Comparison of ENCODE assay signal across 1 cellular context in the genomic region with DNA sequence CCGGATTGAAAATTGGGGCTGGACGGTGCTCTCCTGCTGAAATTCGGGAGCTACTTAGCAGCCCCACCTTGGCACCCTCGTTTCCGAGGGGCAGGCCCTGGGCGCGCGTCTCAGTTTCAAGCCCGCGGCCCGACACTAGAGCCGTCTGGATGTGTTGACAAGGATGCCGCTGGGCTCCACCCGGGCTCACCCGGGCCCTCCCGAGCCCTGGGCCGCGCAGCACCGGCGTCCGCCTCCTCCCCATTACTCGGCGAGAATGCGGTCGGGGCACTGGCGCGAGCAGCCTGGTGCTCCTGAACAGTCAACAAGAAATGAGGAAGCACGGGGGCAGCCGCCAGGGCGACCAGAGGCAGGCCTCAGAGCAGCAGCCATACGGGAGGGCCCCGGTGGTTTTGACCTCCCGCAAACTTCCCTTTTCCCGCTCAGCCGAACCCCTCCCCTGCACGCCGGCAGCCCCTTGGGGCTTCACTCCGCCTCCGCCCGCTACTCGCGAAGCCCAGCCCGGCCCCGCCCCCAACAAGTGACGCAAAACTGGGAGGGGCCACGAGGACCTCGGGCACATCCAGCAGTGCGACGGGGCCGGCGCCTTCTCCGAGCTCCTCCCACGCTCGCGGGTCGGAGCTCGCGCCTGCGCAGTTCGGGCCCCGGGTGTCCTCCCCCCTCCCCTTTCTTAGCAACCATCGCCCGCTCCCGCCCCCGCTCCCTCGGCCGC.
TF ChIP-seq lines count a peak whose summit lies in the region.

No MANE protein-coding gene starts in this region.

TF ChIP-seq in HepG2, 621 proteins besides CTCF, POLR2A, EP300 and RAD21 (continued from another document and continues in another):
- TF ChIP-seq ZNF496 (CRISPR knock-in tag; IDR thresholded peaks at IDR 0.05; ENCODE audit: insufficient replicate concordance) (no peak), TAF15 (IDR thresholded peaks at IDR 0.05; ENCODE audit: low read depth, low read length, poor library complexity, severe bottlenecking) (peak; percentile 37), KDM5A (IDR thresholded peaks at IDR 0.05; ENCODE audit: borderline replicate concordance, low read length) (peak; percentile 74; the same call in 1 of the 2 replicates), RBM39 (IDR thresholded peaks at IDR 0.05; ENCODE audit: low read depth, low read length, poor library complexity, severe bottlenecking) (peak; percentile 88), ZNF367 (CRISPR knock-in tag; IDR thresholded peaks at IDR 0.05; ENCODE audit: borderline replicate concordance) (no peak; the same call in 1 of the 2 replicates), HHEX (CRISPR knock-in tag; IDR thresholded peaks at IDR 0.05) (no peak), ZNF724P (CRISPR knock-in tag; IDR thresholded peaks at IDR 0.05; ENCODE audit: borderline replicate concordance) (peak; percentile 80; the same call in 1 of the 2 replicates), NFIC (IDR thresholded peaks at IDR 0.05; ENCODE audit: low read length) (no peak), SATB2 (CRISPR knock-in tag; IDR thresholded peaks at IDR 0.05) (no peak), ZNF446 (CRISPR knock-in tag; IDR thresholded peaks at IDR 0.05) (peak; percentile 91), NR2C2 (CRISPR knock-in tag; IDR thresholded peaks at IDR 0.05; ENCODE audit: borderline replicate concordance) (peak; percentile 56; the same call in 1 of the 2 replicates), ZNF781 (CRISPR knock-in tag; IDR thresholded peaks at IDR 0.05; ENCODE audit: borderline replicate concordance, not compliant biosample characterization) (peak; percentile 92), MAZ (IDR thresholded peaks at IDR 0.05; ENCODE audit: borderline replicate concordance, low read depth, low read length) (peak; percentile 85; the same call in 1 of the 2 replicates), MAZ (CRISPR knock-in tag; IDR thresholded peaks at IDR 0.05; ENCODE audit: low read depth) (peak; percentile 94), ZMAT3 (CRISPR knock-in tag; conservative IDR thresholded peaks at IDR 0.05) (peak; percentile 92), ZNF720 (CRISPR knock-in tag; IDR thresholded peaks at IDR 0.05) (no peak), CHD2 (IDR thresholded peaks at IDR 0.05; ENCODE audit: low read depth, low read length) (0 out of 2 replicates have a peak, but pooled peaks have one; percentile 7), ZNF121 (CRISPR knock-in tag; IDR thresholded peaks at IDR 0.05) (peak; percentile 26; the same call in 1 of the 2 replicates), KAT7 (CRISPR knock-in tag; IDR thresholded peaks at IDR 0.05; ENCODE audit: borderline replicate concordance) (peak; percentile 91; the same call in 1 of the 2 replicates), ZNF83 (CRISPR knock-in tag; IDR thresholded peaks at IDR 0.05; ENCODE audit: borderline replicate concordance) (no peak)
- TF ChIP-seq, protein P1, sequence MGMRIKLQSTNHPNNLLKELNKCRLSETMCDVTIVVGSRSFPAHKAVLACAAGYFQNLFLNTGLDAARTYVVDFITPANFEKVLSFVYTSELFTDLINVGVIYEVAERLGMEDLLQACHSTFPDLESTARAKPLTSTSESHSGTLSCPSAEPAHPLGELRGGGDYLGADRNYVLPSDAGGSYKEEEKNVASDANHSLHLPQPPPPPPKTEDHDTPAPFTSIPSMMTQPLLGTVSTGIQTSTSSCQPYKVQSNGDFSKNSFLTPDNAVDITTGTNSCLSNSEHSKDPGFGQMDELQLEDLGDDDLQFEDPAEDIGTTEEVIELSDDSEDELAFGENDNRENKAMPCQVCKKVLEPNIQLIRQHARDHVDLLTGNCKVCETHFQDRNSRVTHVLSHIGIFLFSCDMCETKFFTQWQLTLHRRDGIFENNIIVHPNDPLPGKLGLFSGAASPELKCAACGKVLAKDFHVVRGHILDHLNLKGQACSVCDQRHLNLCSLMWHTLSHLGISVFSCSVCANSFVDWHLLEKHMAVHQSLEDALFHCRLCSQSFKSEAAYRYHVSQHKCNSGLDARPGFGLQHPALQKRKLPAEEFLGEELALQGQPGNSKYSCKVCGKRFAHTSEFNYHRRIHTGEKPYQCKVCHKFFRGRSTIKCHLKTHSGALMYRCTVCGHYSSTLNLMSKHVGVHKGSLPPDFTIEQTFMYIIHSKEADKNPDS (CRISPR knock-in tag; IDR thresholded peaks at IDR 0.05): no peak
- TF ChIP-seq, protein P2, sequence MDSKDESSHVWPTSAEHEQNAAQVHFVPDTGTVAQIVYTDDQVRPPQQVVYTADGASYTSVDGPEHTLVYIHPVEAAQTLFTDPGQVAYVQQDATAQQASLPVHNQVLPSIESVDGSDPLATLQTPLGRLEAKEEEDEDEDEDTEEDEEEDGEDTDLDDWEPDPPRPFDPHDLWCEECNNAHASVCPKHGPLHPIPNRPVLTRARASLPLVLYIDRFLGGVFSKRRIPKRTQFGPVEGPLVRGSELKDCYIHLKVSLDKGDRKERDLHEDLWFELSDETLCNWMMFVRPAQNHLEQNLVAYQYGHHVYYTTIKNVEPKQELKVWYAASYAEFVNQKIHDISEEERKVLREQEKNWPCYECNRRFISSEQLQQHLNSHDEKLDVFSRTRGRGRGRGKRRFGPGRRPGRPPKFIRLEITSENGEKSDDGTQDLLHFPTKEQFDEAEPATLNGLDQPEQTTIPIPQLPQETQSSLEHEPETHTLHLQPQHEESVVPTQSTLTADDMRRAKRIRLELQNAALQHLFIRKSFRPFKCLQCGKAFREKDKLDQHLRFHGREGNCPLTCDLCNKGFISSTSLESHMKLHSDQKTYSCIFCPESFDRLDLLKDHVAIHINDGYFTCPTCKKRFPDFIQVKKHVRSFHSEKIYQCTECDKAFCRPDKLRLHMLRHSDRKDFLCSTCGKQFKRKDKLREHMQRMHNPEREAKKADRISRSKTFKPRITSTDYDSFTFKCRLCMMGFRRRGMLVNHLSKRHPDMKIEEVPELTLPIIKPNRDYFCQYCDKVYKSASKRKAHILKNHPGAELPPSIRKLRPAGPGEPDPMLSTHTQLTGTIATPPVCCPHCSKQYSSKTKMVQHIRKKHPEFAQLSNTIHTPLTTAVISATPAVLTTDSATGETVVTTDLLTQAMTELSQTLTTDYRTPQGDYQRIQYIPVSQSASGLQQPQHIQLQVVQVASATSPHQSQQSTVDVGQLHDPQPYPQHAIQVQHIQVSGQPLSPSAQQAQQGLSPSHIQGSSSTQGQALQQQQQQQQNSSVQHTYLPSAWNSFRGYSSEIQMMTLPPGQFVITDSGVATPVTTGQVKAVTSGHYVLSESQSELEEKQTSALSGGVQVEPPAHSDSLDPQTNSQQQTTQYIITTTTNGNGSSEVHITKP (CRISPR knock-in tag; IDR thresholded peaks at IDR 0.05; ENCODE audit: low read depth): peak; percentile 65; the same call in 1 of the 2 replicates
- TF ChIP-seq, protein P3, sequence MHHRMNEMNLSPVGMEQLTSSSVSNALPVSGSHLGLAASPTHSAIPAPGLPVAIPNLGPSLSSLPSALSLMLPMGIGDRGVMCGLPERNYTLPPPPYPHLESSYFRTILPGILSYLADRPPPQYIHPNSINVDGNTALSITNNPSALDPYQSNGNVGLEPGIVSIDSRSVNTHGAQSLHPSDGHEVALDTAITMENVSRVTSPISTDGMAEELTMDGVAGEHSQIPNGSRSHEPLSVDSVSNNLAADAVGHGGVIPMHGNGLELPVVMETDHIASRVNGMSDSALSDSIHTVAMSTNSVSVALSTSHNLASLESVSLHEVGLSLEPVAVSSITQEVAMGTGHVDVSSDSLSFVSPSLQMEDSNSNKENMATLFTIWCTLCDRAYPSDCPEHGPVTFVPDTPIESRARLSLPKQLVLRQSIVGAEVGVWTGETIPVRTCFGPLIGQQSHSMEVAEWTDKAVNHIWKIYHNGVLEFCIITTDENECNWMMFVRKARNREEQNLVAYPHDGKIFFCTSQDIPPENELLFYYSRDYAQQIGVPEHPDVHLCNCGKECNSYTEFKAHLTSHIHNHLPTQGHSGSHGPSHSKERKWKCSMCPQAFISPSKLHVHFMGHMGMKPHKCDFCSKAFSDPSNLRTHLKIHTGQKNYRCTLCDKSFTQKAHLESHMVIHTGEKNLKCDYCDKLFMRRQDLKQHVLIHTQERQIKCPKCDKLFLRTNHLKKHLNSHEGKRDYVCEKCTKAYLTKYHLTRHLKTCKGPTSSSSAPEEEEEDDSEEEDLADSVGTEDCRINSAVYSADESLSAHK (CRISPR knock-in tag; IDR thresholded peaks at IDR 0.05; ENCODE audit: borderline replicate concordance): peak; percentile 69; the same call in 1 of the 2 replicates
- TF ChIP-seq, protein P4, sequence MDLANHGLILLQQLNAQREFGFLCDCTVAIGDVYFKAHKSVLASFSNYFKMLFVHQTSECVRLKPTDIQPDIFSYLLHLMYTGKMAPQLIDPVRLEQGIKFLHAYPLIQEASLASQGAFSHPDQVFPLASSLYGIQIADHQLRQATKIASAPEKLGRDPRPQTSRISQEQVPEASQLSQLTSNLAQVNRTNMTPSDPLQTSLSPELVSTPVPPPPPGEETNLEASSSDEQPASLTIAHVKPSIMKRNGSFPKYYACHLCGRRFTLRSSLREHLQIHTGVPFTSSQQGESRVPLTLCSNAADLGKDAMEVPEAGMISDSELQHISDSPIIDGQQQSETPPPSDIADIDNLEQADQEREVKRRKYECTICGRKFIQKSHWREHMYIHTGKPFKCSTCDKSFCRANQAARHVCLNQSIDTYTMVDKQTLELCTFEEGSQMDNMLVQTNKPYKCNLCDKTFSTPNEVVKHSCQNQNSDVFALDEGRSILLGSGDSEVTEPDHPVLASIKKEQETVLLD (CRISPR knock-in tag; IDR thresholded peaks at IDR 0.05; ENCODE audit: low read depth): no peak
- TF ChIP-seq, protein P5, sequence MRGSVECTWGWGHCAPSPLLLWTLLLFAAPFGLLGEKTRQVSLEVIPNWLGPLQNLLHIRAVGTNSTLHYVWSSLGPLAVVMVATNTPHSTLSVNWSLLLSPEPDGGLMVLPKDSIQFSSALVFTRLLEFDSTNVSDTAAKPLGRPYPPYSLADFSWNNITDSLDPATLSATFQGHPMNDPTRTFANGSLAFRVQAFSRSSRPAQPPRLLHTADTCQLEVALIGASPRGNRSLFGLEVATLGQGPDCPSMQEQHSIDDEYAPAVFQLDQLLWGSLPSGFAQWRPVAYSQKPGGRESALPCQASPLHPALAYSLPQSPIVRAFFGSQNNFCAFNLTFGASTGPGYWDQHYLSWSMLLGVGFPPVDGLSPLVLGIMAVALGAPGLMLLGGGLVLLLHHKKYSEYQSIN (CRISPR knock-in tag; IDR thresholded peaks at IDR 0.05; ENCODE audit: borderline replicate concordance): no peak
- TF ChIP-seq, protein P6, sequence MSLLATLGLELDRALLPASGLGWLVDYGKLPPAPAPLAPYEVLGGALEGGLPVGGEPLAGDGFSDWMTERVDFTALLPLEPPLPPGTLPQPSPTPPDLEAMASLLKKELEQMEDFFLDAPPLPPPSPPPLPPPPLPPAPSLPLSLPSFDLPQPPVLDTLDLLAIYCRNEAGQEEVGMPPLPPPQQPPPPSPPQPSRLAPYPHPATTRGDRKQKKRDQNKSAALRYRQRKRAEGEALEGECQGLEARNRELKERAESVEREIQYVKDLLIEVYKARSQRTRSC (CRISPR knock-in tag; IDR thresholded peaks at IDR 0.05; ENCODE audit: low read depth): no peak; the same call in 1 of the 2 replicates
- TF ChIP-seq, protein P7, sequence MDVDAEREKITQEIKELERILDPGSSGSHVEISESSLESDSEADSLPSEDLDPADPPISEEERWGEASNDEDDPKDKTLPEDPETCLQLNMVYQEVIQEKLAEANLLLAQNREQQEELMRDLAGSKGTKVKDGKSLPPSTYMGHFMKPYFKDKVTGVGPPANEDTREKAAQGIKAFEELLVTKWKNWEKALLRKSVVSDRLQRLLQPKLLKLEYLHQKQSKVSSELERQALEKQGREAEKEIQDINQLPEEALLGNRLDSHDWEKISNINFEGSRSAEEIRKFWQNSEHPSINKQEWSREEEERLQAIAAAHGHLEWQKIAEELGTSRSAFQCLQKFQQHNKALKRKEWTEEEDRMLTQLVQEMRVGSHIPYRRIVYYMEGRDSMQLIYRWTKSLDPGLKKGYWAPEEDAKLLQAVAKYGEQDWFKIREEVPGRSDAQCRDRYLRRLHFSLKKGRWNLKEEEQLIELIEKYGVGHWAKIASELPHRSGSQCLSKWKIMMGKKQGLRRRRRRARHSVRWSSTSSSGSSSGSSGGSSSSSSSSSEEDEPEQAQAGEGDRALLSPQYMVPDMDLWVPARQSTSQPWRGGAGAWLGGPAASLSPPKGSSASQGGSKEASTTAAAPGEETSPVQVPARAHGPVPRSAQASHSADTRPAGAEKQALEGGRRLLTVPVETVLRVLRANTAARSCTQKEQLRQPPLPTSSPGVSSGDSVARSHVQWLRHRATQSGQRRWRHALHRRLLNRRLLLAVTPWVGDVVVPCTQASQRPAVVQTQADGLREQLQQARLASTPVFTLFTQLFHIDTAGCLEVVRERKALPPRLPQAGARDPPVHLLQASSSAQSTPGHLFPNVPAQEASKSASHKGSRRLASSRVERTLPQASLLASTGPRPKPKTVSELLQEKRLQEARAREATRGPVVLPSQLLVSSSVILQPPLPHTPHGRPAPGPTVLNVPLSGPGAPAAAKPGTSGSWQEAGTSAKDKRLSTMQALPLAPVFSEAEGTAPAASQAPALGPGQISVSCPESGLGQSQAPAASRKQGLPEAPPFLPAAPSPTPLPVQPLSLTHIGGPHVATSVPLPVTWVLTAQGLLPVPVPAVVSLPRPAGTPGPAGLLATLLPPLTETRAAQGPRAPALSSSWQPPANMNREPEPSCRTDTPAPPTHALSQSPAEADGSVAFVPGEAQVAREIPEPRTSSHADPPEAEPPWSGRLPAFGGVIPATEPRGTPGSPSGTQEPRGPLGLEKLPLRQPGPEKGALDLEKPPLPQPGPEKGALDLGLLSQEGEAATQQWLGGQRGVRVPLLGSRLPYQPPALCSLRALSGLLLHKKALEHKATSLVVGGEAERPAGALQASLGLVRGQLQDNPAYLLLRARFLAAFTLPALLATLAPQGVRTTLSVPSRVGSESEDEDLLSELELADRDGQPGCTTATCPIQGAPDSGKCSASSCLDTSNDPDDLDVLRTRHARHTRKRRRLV (CRISPR knock-in tag; IDR thresholded peaks at IDR 0.05): peak; percentile 83
- TF ChIP-seq, protein P8, sequence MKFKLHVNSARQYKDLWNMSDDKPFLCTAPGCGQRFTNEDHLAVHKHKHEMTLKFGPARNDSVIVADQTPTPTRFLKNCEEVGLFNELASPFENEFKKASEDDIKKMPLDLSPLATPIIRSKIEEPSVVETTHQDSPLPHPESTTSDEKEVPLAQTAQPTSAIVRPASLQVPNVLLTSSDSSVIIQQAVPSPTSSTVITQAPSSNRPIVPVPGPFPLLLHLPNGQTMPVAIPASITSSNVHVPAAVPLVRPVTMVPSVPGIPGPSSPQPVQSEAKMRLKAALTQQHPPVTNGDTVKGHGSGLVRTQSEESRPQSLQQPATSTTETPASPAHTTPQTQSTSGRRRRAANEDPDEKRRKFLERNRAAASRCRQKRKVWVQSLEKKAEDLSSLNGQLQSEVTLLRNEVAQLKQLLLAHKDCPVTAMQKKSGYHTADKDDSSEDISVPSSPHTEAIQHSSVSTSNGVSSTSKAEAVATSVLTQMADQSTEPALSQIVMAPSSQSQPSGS (CRISPR knock-in tag; IDR thresholded peaks at IDR 0.05): peak; percentile 62; the same call in 1 of the 2 replicates
